In genomic region chr18:70029163-70029562, GRCh38 we compare ENCODE assay signal across 18 cellular contexts.
DNase-seq lines count a peak whose midpoint lies in the region; ATAC-seq and TF ChIP-seq lines count a peak whose summit lies in the region.
"Had no signal": no experiment of that assay in that cellular context is flagged by ENCODE, and none has a peak within 500 bp of the region (broad histone marks: within the 10 kb centered on the region; RNA-seq: fewer than 3 reads in every experiment).

No MANE protein-coding gene starts in this region.

- no peak overlapping the region for H3K27ac ChIP-seq in CD4-positive, alpha-beta T cell (ENCODE audit: low read depth, low read length)
- H3K27ac ChIP-seq: lower lobe of right lung, SJSA1 had no signal

- intact Hi-C loops in CD4-positive, alpha-beta T cell (cut with DNase I, micrococcal nuclease) = no loop called here

- no peak overlapping the region for H3K27ac Mint-ChIP-seq in CD4-positive, alpha-beta T cell
- H3K27ac Mint-ChIP-seq: activated naive CD8-positive, alpha-beta T cell treated with anti-CD3 and anti-CD28 coated beads, Interleukin-2, amount 50 U/mL, for 24 hours; naive thymus-derived CD8-positive, alpha-beta T cell had no signal

- H3K4me3 Mint-ChIP-seq in CD4-positive, alpha-beta T cell = no peak overlapping the region
- H3K4me3 Mint-ChIP-seq: activated naive CD8-positive, alpha-beta T cell treated with anti-CD3 and anti-CD28 coated beads, Interleukin-2, amount 50 U/mL, for 24 hours; activated T-cell treated with anti-CD3 and anti-CD28 coated beads, Interleukin-2, amount 50 U/mL, for 4 hours; naive thymus-derived CD8-positive, alpha-beta T cell had no signal

- H3K27me3 Mint-ChIP-seq in CD4-positive, alpha-beta T cell = no peaks in the 10 kb centered on the region
- H3K27me3 Mint-ChIP-seq: activated naive CD8-positive, alpha-beta T cell treated with anti-CD3 and anti-CD28 coated beads, Interleukin-2, amount 50 U/mL, for 24 hours; naive thymus-derived CD8-positive, alpha-beta T cell had no signal

- no peaks in the 10 kb centered on the region for H3K9me3 Mint-ChIP-seq in CD4-positive, alpha-beta T cell
- H3K9me3 Mint-ChIP-seq: activated naive CD8-positive, alpha-beta T cell treated with anti-CD3 and anti-CD28 coated beads, Interleukin-2, amount 50 U/mL, for 24 hours; activated T-cell treated with anti-CD3 and anti-CD28 coated beads, Interleukin-2, amount 50 U/mL, for 4 hours; naive thymus-derived CD8-positive, alpha-beta T cell had no signal

- H3K9me3 ChIP-seq in CD4-positive, alpha-beta T cell (ENCODE audit: control insufficient read depth, low read length) = no peaks in the 10 kb centered on the region
- H3K9me3 ChIP-seq: lower lobe of right lung, SJSA1 had no signal

- CTCF ChIA-PET in CD4-positive, alpha-beta T cell (lab: Charles Lee) = interaction anchor here (0.7 kb wide), 1 partner anchor 1998 kb away, joined by 4 read pairs; no protein-coding TSS in a partner anchor

- no peaks in the 10 kb centered on the region for H3K27me3 ChIP-seq in CD4-positive, alpha-beta T cell (ENCODE audit: control insufficient read depth, insufficient read depth, low read length)
- H3K27me3 ChIP-seq: SJSA1 had no signal

- POLR2A ChIA-PET in CD4-positive, alpha-beta T cell (lab: Charles Lee) = no interaction called here

- DNase-seq in NCI-H345 treated with DMSO at 0.1 percent for 48 hours (lab: John Stamatoyannopoulos, UW; ENCODE audit: unreplicated experiment) = no peak
- no peak for DNase-seq in SKM-1 treated with dmso at 0.1 percent for 144 hours (lab: John Stamatoyannopoulos, UW; ENCODE audit: unreplicated experiment)
- no peak for DNase-seq in stimulated activated CD4-positive, alpha-beta T cell treated with anti-CD3 and anti-CD28 coated beads, Interleukin-4, amount 100 ng/mL, for 1 hour
- DNase-seq in CD4-positive, alpha-beta T cell = no peak
- DNase-seq: activated naive CD8-positive, alpha-beta T cell treated with anti-CD3 and anti-CD28 coated beads, Interleukin-2, amount 50 U/mL, for 24 hours; activated T-cell treated with anti-CD3 and anti-CD28 coated beads, Interleukin-2, amount 50 U/mL, for 4 hours; foreskin fibroblast; IMR-90; lower lobe of right lung; naive thymus-derived CD8-positive, alpha-beta T cell; NCI-H1048; retina; T1000 had no signal

- H3K4me1 Mint-ChIP-seq in CD4-positive, alpha-beta T cell (ENCODE audit: low read depth) = no peaks in the 10 kb centered on the region
- H3K4me1 Mint-ChIP-seq: activated naive CD8-positive, alpha-beta T cell treated with anti-CD3 and anti-CD28 coated beads, Interleukin-2, amount 50 U/mL, for 24 hours had no signal

- peak; percentile 66 for ATAC-seq in GM18907 (IDR thresholded peaks at IDR 0.05; ENCODE audit: unreplicated experiment)
- ATAC-seq in GM21526 (IDR thresholded peaks at IDR 0.05; ENCODE audit: low FRiP score, unreplicated experiment) = peak; percentile 40
- peak; percentile 36 for ATAC-seq in HG02884 (IDR thresholded peaks at IDR 0.05; ENCODE audit: unreplicated experiment)
- peak; percentile 51 for ATAC-seq in HG03457 (IDR thresholded peaks at IDR 0.05; ENCODE audit: unreplicated experiment)
- ATAC-seq in CD4-positive, alpha-beta T cell (ENCODE audit: poor library complexity) = no peak
- ATAC-seq: activated naive CD8-positive, alpha-beta T cell treated with anti-CD3 and anti-CD28 coated beads, Interleukin-2, amount 50 U/mL, for 24 hours; activated T-cell treated with anti-CD3 and anti-CD28 coated beads, Interleukin-2, amount 50 U/mL, for 4 hours; lower lobe of right lung; naive thymus-derived CD8-positive, alpha-beta T cell had no signal

- no peak for TF ChIP-seq CTCF in CD4-positive, alpha-beta T cell (IDR thresholded peaks at IDR 0.05)

- H3K36me3 Mint-ChIP-seq in CD4-positive, alpha-beta T cell (ENCODE audit: low read depth) = peaks cover 81% of the 10 kb centered on the region
